In genomic region chr2:118310016-118310877, GRCh38 we compare ENCODE assay signal across 8 cellular contexts.
DNase-seq lines count a peak whose midpoint lies in the region; ATAC-seq and TF ChIP-seq lines count a peak whose summit lies in the region.

No MANE protein-coding gene starts in this region.

- H3K4me3 Mint-ChIP-seq in Caco-2 (ENCODE audit: unreplicated experiment): peak overlapping the region; percentile 70
- peak overlapping the region; percentile 82 to 85 for H3K4me3 Mint-ChIP-seq in activated T-cell treated with anti-CD3 and anti-CD28 coated beads, Interleukin-2, amount 50 U/mL, for 72 hours

- DNase-seq in Caco-2 (peak in 1 of 2 experiments; percentile 23), NCI-H2227 (lab: John Stamatoyannopoulos, UW; ENCODE audit: unreplicated experiment) (peak; percentile 75), fibroblast of the conjunctiva (ENCODE audit: low read depth) (peak; percentile 22), occipital lobe (lab: John Stamatoyannopoulos, UW) (peak; percentile 51), substantia nigra (lab: John Stamatoyannopoulos, UW) (peak in 31 of 49 donors; percentile 2 to 62 (median 28)), SJCRH30 (no peak)
- peak; percentile 62 to 68 for DNase-seq in activated T-cell treated with anti-CD3 and anti-CD28 coated beads, Interleukin-2, amount 50 U/mL, for 72 hours

- POLR2A ChIA-PET in Caco-2 (lab: Charles Lee): no interaction called here

- H3K4me1 ChIP-seq in Caco-2 (no peaks in the 10 kb centered on the region), SJCRH30 (no peaks in the 10 kb centered on the region)

- peak; percentile 73 for ATAC-seq in GM21390 (IDR thresholded peaks at IDR 0.05; ENCODE audit: unreplicated experiment)
- ATAC-seq in activated T-cell treated with anti-CD3 and anti-CD28 coated beads, Interleukin-2, amount 50 U/mL, for 72 hours (replicated peaks in 1 of 2): peak; percentile 79

- H3K36me3 Mint-ChIP-seq in Caco-2 (ENCODE audit: insufficient read depth, unreplicated experiment): no peaks in the 10 kb centered on the region
- H3K36me3 Mint-ChIP-seq in activated T-cell treated with anti-CD3 and anti-CD28 coated beads, Interleukin-2, amount 50 U/mL, for 72 hours (ENCODE audit: insufficient read depth in 2 of 2): no peaks in the 10 kb centered on the region

- H3K27ac Mint-ChIP-seq in Caco-2 (ENCODE audit: unreplicated experiment): no peak overlapping the region
- peak overlapping the region; percentile 92 for H3K27ac Mint-ChIP-seq in activated T-cell treated with anti-CD3 and anti-CD28 coated beads, Interleukin-2, amount 50 U/mL, for 72 hours

- H3K36me3 ChIP-seq in Caco-2 (ENCODE audit: control insufficient read depth, insufficient read depth, low read length) (no peaks in the 10 kb centered on the region), SJCRH30 (no peaks in the 10 kb centered on the region)

- H3K4me3 ChIP-seq in Caco-2 (ENCODE audit: low read depth, low read length) (peak overlapping the region; percentile 43), SJCRH30 (no peak overlapping the region)

- H3K9me3 Mint-ChIP-seq in Caco-2 (ENCODE audit: unreplicated experiment): no peaks in the 10 kb centered on the region
- H3K9me3 Mint-ChIP-seq in activated T-cell treated with anti-CD3 and anti-CD28 coated beads, Interleukin-2, amount 50 U/mL, for 72 hours: peaks cover 0 to 2% of the 10 kb centered on the region in 2 donors

- H3K9me3 ChIP-seq in Caco-2 (no peaks in the 10 kb centered on the region), SJCRH30 (replicated peaks) (no peaks in the 10 kb centered on the region)

- TF ChIP-seq CTCF in Caco-2 (IDR thresholded peaks at IDR 0.05; ENCODE audit: insufficient read depth in 1 of 2, low read depth in 1 of 2, low read length in 1 of 2, severe bottlenecking in 1 of 2, unreplicated experiment in 1 of 2): no peak

- intact Hi-C loops in Caco-2 (cut with micrococcal nuclease; ENCODE audit: unreplicated experiment): no loop called here

- BruUV-seq in Caco-2 (replicated peaks; lab: Mats Ljungman, UMichigan): no TSS peak

- peak overlapping the region; percentile 18 for H3K27ac ChIP-seq in substantia nigra (ENCODE audit: low read depth, low read length, poor library complexity, severe bottlenecking)
- no peak overlapping the region for H3K27ac ChIP-seq in SJCRH30

- H3K4me1 Mint-ChIP-seq in Caco-2 (ENCODE audit: low read depth, unreplicated experiment): no peaks in the 10 kb centered on the region
- H3K4me1 Mint-ChIP-seq in activated T-cell treated with anti-CD3 and anti-CD28 coated beads, Interleukin-2, amount 50 U/mL, for 72 hours (ENCODE audit: low read depth): no peaks in the 10 kb centered on the region

- CTCF ChIA-PET in Caco-2 (lab: Charles Lee): no interaction called here

- H3K27me3 ChIP-seq in Caco-2 (replicated peaks; ENCODE audit: control insufficient read depth, insufficient read depth, low read length) (no peaks in the 10 kb centered on the region), SJCRH30 (no peaks in the 10 kb centered on the region)

- peaks cover 2% of the 10 kb centered on the region for H3K27me3 Mint-ChIP-seq in Caco-2 (ENCODE audit: insufficient read depth, unreplicated experiment)
- H3K27me3 Mint-ChIP-seq in activated T-cell treated with anti-CD3 and anti-CD28 coated beads, Interleukin-2, amount 50 U/mL, for 72 hours (ENCODE audit: low read depth): peaks cover 11% of the 10 kb centered on the region

Comparison
In these comparisons a context has a peak if more than half of its experiments do, and no peak if none do; other contexts are left out.
1. DNase-seq: peak in NCI-H2227 (single experiment), activated T-cell treated with anti-CD3 and anti-CD28 coated beads, Interleukin-2, amount 50 U/mL, for 72 hours (2 of 2), fibroblast of the conjunctiva (single experiment), occipital lobe (single experiment) and substantia nigra (31 of 49); none in SJCRH30 (0 of 2).